In the genomic region with DNA sequence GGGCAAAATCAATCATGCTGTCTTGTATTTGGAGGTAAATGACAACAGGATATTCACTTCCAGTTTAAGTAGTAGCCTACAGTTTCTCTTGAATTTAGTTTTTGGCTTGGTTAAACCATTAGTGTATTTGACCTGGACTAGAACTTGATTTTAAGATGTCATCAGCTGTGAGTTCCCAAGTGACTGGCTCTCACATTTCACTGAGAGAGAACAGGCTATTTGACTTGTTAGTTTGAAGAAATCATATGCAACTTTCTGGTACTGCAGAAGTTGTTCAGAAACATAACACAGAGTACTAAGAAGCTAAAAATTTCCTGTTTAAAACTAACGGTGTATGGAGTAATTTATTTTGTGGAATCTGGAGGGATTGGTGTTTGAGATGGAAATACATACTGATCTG, we compare ENCODE assay signal across 1 cellular context.
TF ChIP-seq lines count a peak whose summit lies in the region.

No MANE protein-coding gene starts in this region.

TF ChIP-seq in IMR-90, 13 proteins besides CTCF, POLR2A, EP300 and RAD21:
- TF ChIP-seq, protein P1, sequence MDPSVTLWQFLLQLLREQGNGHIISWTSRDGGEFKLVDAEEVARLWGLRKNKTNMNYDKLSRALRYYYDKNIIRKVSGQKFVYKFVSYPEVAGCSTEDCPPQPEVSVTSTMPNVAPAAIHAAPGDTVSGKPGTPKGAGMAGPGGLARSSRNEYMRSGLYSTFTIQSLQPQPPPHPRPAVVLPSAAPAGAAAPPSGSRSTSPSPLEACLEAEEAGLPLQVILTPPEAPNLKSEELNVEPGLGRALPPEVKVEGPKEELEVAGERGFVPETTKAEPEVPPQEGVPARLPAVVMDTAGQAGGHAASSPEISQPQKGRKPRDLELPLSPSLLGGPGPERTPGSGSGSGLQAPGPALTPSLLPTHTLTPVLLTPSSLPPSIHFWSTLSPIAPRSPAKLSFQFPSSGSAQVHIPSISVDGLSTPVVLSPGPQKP (IDR thresholded peaks at IDR 0.05; ENCODE audit: borderline replicate concordance, low read depth, low read length), result no peak
- TF ChIP-seq CEBPB (IDR thresholded peaks at IDR 0.05; ENCODE audit: low read depth, low read length) (no peak), BHLHE40 (IDR thresholded peaks at IDR 0.05; ENCODE audit: low read depth, low read length) (no peak), CHD1 (IDR thresholded peaks at IDR 0.05; ENCODE audit: low read depth, low read length) (no peak), FOS (IDR thresholded peaks at IDR 0.05; ENCODE audit: low read depth, low read length) (no peak), RFX5 (IDR thresholded peaks at IDR 0.05; ENCODE audit: low read depth, low read length) (no peak), RCOR1 (IDR thresholded peaks at IDR 0.05; ENCODE audit: insufficient replicate concordance, low read length) (no peak)
